8 cellular contexts compared by ENCODE assay signal in genomic region chr15:74540761-74541493, GRCh38. TPM values are rescaled to one million over a fixed set of nuclear protein-coding genes. Genes with fewer than 3 reads are reported as not detected.
DNase-seq lines count a peak whose midpoint lies in the region; ATAC-seq and TF ChIP-seq lines count a peak whose summit lies in the region.

TSS of gene ARID3B (plus strand) at chr15:74541220. CDS start at chr15:74543937, 2,717 bp downstream.

- intact Hi-C loops in PC-3 (cut with micrococcal nuclease), result loop anchor here (5.0 to 10.0 kb wide), 3 partner anchors 79 to 394 kb away; partner anchors contain the start of genes COX5A and UBL7

- H3K4me2 ChIP-seq in PC-3 (ENCODE audit: low read length), result peak within 1 kb of the TSS; percentile 93

- no peaks in the 10 kb centered on the region for H3K27me3 ChIP-seq in PC-3 (ENCODE audit: low read length)

- peaks cover 62% of the 10 kb centered on the region for H3K79me2 ChIP-seq in PC-3 (ENCODE audit: low read length)

- H3F3A ChIP-seq in PC-3 (ENCODE audit: low read length, unreplicated experiment), result no peaks in the 10 kb centered on the region

- POLR2A ChIA-PET in PC-3 (lab: Charles Lee; ENCODE audit: unreplicated experiment), result interaction anchor here (0.6 to 0.7 kb wide), 4 partner anchors 18 to 170 kb away, joined by 3 to 9 read pairs (median 4); no protein-coding TSS in a partner anchor

- H3K4me3 ChIP-seq in PC-3 (ENCODE audit: low read length) (peak within 1 kb of the TSS; percentile 98), epithelial cell of proximal tubule (ENCODE audit: low read depth, low read length) (peak within 1 kb of the TSS; percentile 85)

- no TSS peak for BruUV-seq in PC-3 (replicated peaks; lab: Mats Ljungman, UMichigan)

- ATAC-seq in GM21717 (IDR thresholded peaks at IDR 0.05; ENCODE audit: unreplicated experiment) (peak; percentile 60), PC-3 (peak; percentile 92)

- peak within 1 kb of the TSS; percentile 71 for H2AFZ ChIP-seq in PC-3 (ENCODE audit: low read length)

- H3K9me2 ChIP-seq in PC-3 (replicated peaks; ENCODE audit: low read length), result no peaks in the 10 kb centered on the region

- H3K4me1 ChIP-seq in PC-3 (ENCODE audit: insufficient read depth, low read length), result peaks cover 45% of the 10 kb centered on the region

- H3K27ac ChIP-seq in PC-3 (ENCODE audit: low read length), result peak within 1 kb of the TSS; percentile 80

- peak within 1 kb of the TSS; percentile 93 for H3K9ac ChIP-seq in PC-3 (ENCODE audit: low read length)

- TF ChIP-seq CTCF in PC-3 (conservative IDR thresholded peaks at IDR 0.05; ENCODE audit: low read depth, low read length), result no peak
- no peak for TF ChIP-seq CTCF in epithelial cell of proximal tubule (conservative IDR thresholded peaks at IDR 0.05; ENCODE audit: low read depth, low read length)

- no peaks in the 10 kb centered on the region for H3K9me3 ChIP-seq in PC-3 (ENCODE audit: low read length)

- peaks cover 29% of the 10 kb centered on the region for H4K20me1 ChIP-seq in PC-3 (ENCODE audit: low read length)

- in situ Hi-C loops in KBM-7 (cut with MboI; ENCODE audit: low pct_unique_long_range_greater_than_20kb, low sequenced_read_pairs), result no loop called here

- H3K36me3 ChIP-seq in PC-3 (ENCODE audit: low read depth, low read length), result peaks cover 6% of the 10 kb centered on the region; the same call in 1 of the 2 replicates

- DNase-seq in DMS153 treated with DMSO at 0.1 percent for 48 hours (lab: John Stamatoyannopoulos, UW; ENCODE audit: unreplicated experiment) (peak; percentile 56), KBM-7 (peak; percentile 100), PC-3 (peak; percentile 96), activated T-cell treated with anti-CD3 and anti-CD28 coated beads for 4 hours (peak; percentile 89), epithelial cell of proximal tubule (ENCODE audit: low read depth) (peak; percentile 76), mucosa of gallbladder (ENCODE audit: low spot score) (peak; percentile 98)
- peak; percentile 83 to 94 for DNase-seq in stimulated activated CD8-positive, alpha-beta memory T cell treated with anti-CD3 and anti-CD28 coated beads, Interleukin-4, amount 100 ng/mL, for 1 hour (ENCODE audit: low read depth in 2 of 2, low spot score in 1 of 2)

- CTCF ChIA-PET in PC-3 (lab: Charles Lee), result interaction anchor here (0.7 kb wide), 1 partner anchor 51 kb away, joined by 3 read pairs; no protein-coding TSS in a partner anchor

RNA-seq across cellular contexts. Expression of gene ARID3B, which starts in this region (rescaled TPM):
- total RNA-seq in PC-3 (2014; rRNA removed) (17.4 and 19.0 TPM in 2 replicates), epithelial cell of proximal tubule (13.3 and 22.4 TPM in 2 replicates), mucosa of gallbladder (6.8 TPM)

Comparison
In these comparisons a context has a peak if more than half of its experiments do, and no peak if none do; other contexts are left out.
1. Peak in every context shown above with its lines: DNase-seq, ATAC-seq, H3K4me3 ChIP-seq and H3K27ac ChIP-seq.